In the genomic region with DNA sequence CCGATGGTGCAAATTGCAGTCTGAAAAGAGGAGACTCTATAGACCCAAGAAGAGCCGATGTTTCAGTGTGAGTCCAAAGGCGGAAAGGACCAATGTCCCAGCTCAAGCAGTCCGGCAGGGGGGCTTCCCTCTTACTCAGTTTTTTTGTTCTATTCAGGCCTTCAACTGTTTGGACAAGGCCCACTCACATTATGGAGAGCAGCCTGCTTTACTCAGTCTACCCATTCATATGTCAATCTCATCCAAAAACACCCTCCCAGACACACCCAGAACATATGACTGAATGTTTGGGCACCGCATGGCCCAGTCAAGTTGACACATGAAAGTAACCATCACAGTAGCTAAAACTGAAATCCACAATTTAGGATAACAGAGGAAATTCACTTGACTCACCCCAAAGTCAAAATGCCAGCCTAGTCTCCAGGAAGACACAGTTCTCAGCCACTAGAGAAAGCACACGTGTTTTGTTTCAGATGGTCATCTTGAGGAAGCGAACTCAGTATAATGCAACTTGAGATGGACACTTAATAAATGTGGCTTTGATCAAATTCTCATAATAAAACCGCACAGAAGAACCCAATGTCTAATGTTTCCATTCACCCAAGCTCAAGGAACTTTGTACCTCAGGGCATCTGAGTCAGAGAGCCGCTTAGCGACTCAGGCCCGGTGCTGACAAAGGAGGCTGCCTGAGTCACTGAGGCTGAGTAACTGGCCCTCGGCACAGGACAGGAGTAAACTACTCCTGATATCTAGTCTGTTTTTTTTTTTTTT, we compare ENCODE assay signal across 8 cellular contexts. TPM values are rescaled to one million over a fixed set of nuclear protein-coding genes. Genes with fewer than 3 reads are reported as not detected.
DNase-seq lines count a peak whose midpoint lies in the region; ATAC-seq and TF ChIP-seq lines count a peak whose summit lies in the region.

No MANE protein-coding gene starts in this region.

- H3K27me3 ChIP-seq in tibial artery (no peaks in the 10 kb centered on the region), GM23338 (ENCODE audit: insufficient read depth) (peaks cover 26% of the 10 kb centered on the region)

- peaks cover 10% of the 10 kb centered on the region; the same call in 1 of the 2 replicates for H4K20me1 ChIP-seq in GM23338 (replicated peaks; ENCODE audit: insufficient read depth)

- H3K27me3 Mint-ChIP-seq in GM23338 (ENCODE audit: insufficient read depth, low read depth, poor library complexity) = peaks cover 24% of the 10 kb centered on the region

- H3K27ac ChIP-seq in tibial artery (no peak overlapping the region), GM23338 (ENCODE audit: low read depth) (no peak overlapping the region)

- H3K4me2 ChIP-seq in GM23338 = no peak overlapping the region

- ATAC-seq in mucosa of descending colon (peak; percentile 74), GM23338 (no peak), GM18909 (IDR thresholded peaks at IDR 0.05; ENCODE audit: poor library complexity, unreplicated experiment) (no peak)

- H3K4me1 Mint-ChIP-seq in GM23338 = peaks cover 16% of the 10 kb centered on the region

- intact Hi-C loops in mucosa of descending colon (cut with DNase I, micrococcal nuclease) = no loop called here
- intact Hi-C loops in tibial artery (cut with DNase I; ENCODE audit: low total_unique reads) = no loop called here

- H3K36me3 ChIP-seq in mucosa of descending colon (ENCODE audit: low read depth) (no peaks in the 10 kb centered on the region), tibial artery (no peaks in the 10 kb centered on the region), GM23338 (ENCODE audit: insufficient read depth) (no peaks in the 10 kb centered on the region)

- DNase-seq in activated T-cell treated with anti-CD3 and anti-CD28 coated beads for 24 hours (ENCODE audit: low read depth) (peak; percentile 30), astrocyte of the cerebellum (ENCODE audit: low read depth) (peak; percentile 74), mucosa of descending colon (peak; percentile 66 to 81 (median 68)), tibial artery (peak; percentile 60 to 77), NCI-H1105 treated with DMSO at 0.1 percent for 48 hours (lab: John Stamatoyannopoulos, UW) (no peak), GM23338 (ENCODE audit: low spot score) (no peak)
- no peak for DNase-seq in activated T-cell treated with anti-CD3 and anti-CD28 coated beads, Interleukin-2, amount 50 U/mL, for 1 hour

- peaks cover 20% of the 10 kb centered on the region; the same call in 2 of the 3 replicates for H3K36me3 Mint-ChIP-seq in GM23338 (ENCODE audit: low read depth)

- H2AFZ ChIP-seq in GM23338 = no peak overlapping the region

- H3K4me1 ChIP-seq in mucosa of descending colon (ENCODE audit: low read depth) = peaks cover 19% of the 10 kb centered on the region
- peaks cover 0 to 60% (median 11%) of the 10 kb centered on the region in 4 donors for H3K4me1 ChIP-seq in tibial artery
- H3K4me1 ChIP-seq in GM23338 (ENCODE audit: insufficient read depth) = peaks cover 5% of the 10 kb centered on the region; the same call in 1 of the 2 replicates

- H3K9me3 Mint-ChIP-seq in GM23338 = peaks cover 6% of the 10 kb centered on the region; the same call in 2 of the 3 replicates

- in situ Hi-C loops in astrocyte of the cerebellum (cut with HindIII; ENCODE audit: low sequenced_read_pairs) = no loop called here

- peaks cover 64% of the 10 kb centered on the region for H3K79me2 ChIP-seq in GM23338 (replicated peaks; ENCODE audit: insufficient read depth)

- H3F3A ChIP-seq in GM23338 (replicated peaks; ENCODE audit: low read depth) = peaks cover 4% of the 10 kb centered on the region; the same call in 1 of the 2 replicates

- no peaks in the 10 kb centered on the region for H3K9me3 ChIP-seq in mucosa of descending colon
- H3K9me3 ChIP-seq in tibial artery = no peaks in the 10 kb centered on the region

- no peak overlapping the region for H3K4me3 Mint-ChIP-seq in GM23338

- no peak overlapping the region for H3K27ac Mint-ChIP-seq in GM23338

- TF ChIP-seq CTCF in astrocyte of the cerebellum (IDR thresholded peaks at IDR 0.05; ENCODE audit: low read depth, low read length, missing control alignments) (no peak), mucosa of descending colon (IDR thresholded peaks at IDR 0.05) (no peak), tibial artery (IDR thresholded peaks at IDR 0.05) (no peak), GM23338 (conservative IDR thresholded peaks at IDR 0.05; ENCODE audit: low read depth in 2 of 2) (no peak)

- no peaks in the 10 kb centered on the region for H3K9me2 ChIP-seq in GM23338 (ENCODE audit: insufficient read depth)

- H3K4me3 ChIP-seq in astrocyte of the cerebellum (ENCODE audit: low read depth, low read length) = peak overlapping the region; percentile 99
- H3K4me3 ChIP-seq in mucosa of descending colon = no peak overlapping the region
- peak overlapping the region; percentile 71 to 83 for H3K4me3 ChIP-seq in tibial artery
- H3K4me3 ChIP-seq in GM23338 = no peak overlapping the region

TF ChIP-seq in GM23338, 12 proteins besides CTCF, POLR2A, EP300 and RAD21 (continues in another document):
- TF ChIP-seq, protein P1, sequence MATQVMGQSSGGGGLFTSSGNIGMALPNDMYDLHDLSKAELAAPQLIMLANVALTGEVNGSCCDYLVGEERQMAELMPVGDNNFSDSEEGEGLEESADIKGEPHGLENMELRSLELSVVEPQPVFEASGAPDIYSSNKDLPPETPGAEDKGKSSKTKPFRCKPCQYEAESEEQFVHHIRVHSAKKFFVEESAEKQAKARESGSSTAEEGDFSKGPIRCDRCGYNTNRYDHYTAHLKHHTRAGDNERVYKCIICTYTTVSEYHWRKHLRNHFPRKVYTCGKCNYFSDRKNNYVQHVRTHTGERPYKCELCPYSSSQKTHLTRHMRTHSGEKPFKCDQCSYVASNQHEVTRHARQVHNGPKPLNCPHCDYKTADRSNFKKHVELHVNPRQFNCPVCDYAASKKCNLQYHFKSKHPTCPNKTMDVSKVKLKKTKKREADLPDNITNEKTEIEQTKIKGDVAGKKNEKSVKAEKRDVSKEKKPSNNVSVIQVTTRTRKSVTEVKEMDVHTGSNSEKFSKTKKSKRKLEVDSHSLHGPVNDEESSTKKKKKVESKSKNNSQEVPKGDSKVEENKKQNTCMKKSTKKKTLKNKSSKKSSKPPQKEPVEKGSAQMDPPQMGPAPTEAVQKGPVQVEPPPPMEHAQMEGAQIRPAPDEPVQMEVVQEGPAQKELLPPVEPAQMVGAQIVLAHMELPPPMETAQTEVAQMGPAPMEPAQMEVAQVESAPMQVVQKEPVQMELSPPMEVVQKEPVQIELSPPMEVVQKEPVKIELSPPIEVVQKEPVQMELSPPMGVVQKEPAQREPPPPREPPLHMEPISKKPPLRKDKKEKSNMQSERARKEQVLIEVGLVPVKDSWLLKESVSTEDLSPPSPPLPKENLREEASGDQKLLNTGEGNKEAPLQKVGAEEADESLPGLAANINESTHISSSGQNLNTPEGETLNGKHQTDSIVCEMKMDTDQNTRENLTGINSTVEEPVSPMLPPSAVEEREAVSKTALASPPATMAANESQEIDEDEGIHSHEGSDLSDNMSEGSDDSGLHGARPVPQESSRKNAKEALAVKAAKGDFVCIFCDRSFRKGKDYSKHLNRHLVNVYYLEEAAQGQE (IDR thresholded peaks at IDR 0.05; ENCODE audit: unreplicated experiment) = no peak

RNA-seq across cellular contexts. Expression of a gene that starts 2.4 kb away (rescaled TPM):
- total RNA-seq in mucosa of descending colon = 100 to 1,000 TPM; 109 to 132 (median 113) TPM
- total RNA-seq in GM23338 (2014; rRNA removed; shearing (Covaris generic)) = 30.9 and 35.7 TPM in 2 replicates
- 27.2 and 29.0 TPM in 2 replicates for polyA plus RNA-seq in GM23338 (2016; fragmentation: Nextera tagmentation; extraction: Ambion mirVana)

RNA-seq across cellular contexts. Expression of a gene that starts 59.1 kb away (rescaled TPM):
- 10 to 100 TPM; 11.0 to 21.0 (median 11.6) TPM for total RNA-seq in mucosa of descending colon
- 19.6 and 26.0 TPM in 2 replicates for total RNA-seq in GM23338 (2014; rRNA removed; shearing (Covaris generic))
- 33.8 and 34.7 TPM in 2 replicates for polyA plus RNA-seq in GM23338 (2016; fragmentation: Nextera tagmentation; extraction: Ambion mirVana)

Comparison
In these comparisons a context has a peak if more than half of its experiments do, and no peak if none do; other contexts are left out.
1. DNase-seq: peak in activated T-cell treated with anti-CD3 and anti-CD28 coated beads for 24 hours (single experiment), astrocyte of the cerebellum (single experiment), mucosa of descending colon (3 of 3) and tibial artery (2 of 2); none in activated T-cell treated with anti-CD3 and anti-CD28 coated beads, Interleukin-2, amount 50 U/mL, for 1 hour (single experiment), NCI-H1105 treated with DMSO at 0.1 percent for 48 hours (single experiment) and GM23338 (single experiment).
2. H3K4me3 ChIP-seq: peak in astrocyte of the cerebellum (single experiment) and tibial artery (2 of 2); none in mucosa of descending colon (single experiment) and GM23338 (single experiment).